1 cellular context compared by ENCODE assay signal in the genomic region with DNA sequence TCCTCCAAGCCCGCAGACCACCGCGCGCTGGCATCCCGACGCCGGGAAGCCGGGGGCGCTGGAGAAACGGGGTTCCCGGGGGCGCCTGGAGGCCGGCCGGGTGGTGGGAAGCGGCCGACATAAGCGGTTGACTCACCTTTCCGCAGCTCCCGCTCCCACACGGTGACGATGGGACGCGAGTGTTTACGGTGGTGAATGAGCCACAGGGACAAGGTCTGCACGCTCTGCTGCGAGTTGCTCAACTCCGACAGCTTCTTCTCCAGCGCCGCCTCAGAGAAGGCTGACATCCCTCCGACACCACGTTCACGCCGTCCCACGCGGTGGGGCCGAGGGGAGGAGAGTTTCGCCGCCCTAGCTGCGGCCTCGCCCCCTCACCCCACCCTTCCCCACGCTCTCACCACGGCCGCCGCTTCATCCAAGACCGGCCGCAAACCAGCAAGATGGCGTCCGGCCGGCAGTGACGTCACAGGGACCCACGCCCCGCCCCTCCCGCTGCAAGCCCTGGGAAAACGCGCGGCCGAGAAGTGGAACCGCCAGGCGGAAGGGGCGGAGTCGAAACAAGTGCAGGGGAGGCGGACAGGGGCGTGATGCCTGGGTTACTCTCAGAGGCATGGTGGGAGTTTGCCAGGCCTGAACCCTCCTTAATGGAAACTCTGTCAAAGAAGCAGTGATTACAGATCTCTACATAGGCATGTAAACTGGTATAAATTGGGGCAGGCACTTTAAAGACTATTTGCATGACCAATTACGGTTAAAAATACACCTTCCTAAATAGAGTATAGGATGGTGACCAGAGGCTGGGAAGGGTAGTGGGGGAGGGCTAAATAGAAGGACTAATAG.
TF ChIP-seq lines count a peak whose summit lies in the region.

A gene with protein sequence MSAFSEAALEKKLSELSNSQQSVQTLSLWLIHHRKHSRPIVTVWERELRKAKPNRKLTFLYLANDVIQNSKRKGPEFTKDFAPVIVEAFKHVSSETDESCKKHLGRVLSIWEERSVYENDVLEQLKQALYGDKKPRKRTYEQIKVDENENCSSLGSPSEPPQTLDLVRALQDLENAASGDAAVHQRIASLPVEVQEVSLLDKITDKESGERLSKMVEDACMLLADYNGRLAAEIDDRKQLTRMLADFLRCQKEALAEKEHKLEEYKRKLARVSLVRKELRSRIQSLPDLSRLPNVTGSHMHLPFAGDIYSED (minus strand): TSS at position 442 of the 840 bp plus-strand sequence. CDS start 155 bp downstream, at position 287.

TF ChIP-seq in HCT116, 20 proteins besides CTCF, POLR2A, EP300 and RAD21 (continued from another document):
- TF ChIP-seq, protein P1, sequence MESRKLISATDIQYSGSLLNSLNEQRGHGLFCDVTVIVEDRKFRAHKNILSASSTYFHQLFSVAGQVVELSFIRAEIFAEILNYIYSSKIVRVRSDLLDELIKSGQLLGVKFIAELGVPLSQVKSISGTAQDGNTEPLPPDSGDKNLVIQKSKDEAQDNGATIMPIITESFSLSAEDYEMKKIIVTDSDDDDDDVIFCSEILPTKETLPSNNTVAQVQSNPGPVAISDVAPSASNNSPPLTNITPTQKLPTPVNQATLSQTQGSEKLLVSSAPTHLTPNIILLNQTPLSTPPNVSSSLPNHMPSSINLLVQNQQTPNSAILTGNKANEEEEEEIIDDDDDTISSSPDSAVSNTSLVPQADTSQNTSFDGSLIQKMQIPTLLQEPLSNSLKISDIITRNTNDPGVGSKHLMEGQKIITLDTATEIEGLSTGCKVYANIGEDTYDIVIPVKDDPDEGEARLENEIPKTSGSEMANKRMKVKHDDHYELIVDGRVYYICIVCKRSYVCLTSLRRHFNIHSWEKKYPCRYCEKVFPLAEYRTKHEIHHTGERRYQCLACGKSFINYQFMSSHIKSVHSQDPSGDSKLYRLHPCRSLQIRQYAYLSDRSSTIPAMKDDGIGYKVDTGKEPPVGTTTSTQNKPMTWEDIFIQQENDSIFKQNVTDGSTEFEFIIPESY (IDR thresholded peaks at IDR 0.05; ENCODE audit: extremely low read depth, insufficient replicate concordance, low read length): peak; percentile 68
- TF ChIP-seq EZH2phosphoT487 (IDR thresholded peaks at IDR 0.05; ENCODE audit: borderline replicate concordance): no peak
- TF ChIP-seq, protein P2, sequence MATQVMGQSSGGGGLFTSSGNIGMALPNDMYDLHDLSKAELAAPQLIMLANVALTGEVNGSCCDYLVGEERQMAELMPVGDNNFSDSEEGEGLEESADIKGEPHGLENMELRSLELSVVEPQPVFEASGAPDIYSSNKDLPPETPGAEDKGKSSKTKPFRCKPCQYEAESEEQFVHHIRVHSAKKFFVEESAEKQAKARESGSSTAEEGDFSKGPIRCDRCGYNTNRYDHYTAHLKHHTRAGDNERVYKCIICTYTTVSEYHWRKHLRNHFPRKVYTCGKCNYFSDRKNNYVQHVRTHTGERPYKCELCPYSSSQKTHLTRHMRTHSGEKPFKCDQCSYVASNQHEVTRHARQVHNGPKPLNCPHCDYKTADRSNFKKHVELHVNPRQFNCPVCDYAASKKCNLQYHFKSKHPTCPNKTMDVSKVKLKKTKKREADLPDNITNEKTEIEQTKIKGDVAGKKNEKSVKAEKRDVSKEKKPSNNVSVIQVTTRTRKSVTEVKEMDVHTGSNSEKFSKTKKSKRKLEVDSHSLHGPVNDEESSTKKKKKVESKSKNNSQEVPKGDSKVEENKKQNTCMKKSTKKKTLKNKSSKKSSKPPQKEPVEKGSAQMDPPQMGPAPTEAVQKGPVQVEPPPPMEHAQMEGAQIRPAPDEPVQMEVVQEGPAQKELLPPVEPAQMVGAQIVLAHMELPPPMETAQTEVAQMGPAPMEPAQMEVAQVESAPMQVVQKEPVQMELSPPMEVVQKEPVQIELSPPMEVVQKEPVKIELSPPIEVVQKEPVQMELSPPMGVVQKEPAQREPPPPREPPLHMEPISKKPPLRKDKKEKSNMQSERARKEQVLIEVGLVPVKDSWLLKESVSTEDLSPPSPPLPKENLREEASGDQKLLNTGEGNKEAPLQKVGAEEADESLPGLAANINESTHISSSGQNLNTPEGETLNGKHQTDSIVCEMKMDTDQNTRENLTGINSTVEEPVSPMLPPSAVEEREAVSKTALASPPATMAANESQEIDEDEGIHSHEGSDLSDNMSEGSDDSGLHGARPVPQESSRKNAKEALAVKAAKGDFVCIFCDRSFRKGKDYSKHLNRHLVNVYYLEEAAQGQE (IDR thresholded peaks at IDR 0.05; ENCODE audit: low read depth): no peak
- TF ChIP-seq SP1 (IDR thresholded peaks at IDR 0.05; ENCODE audit: low read depth): peak; percentile 75
- no peak for TF ChIP-seq ZNF274 (IDR thresholded peaks at IDR 0.05; ENCODE audit: low read depth, low read length)
- peak; percentile 96 for TF ChIP-seq YY1 (IDR thresholded peaks at IDR 0.05; ENCODE audit: extremely low read depth, insufficient replicate concordance, low read depth, low read length)
- TF ChIP-seq POLR2AphosphoS5 (IDR thresholded peaks at IDR 0.05; ENCODE audit: low read depth, low read length): peak; percentile 84
